7 cellular contexts compared by ENCODE assay signal in genomic region chr1:8858888-8859706, GRCh38. TPM values are rescaled to one million over a fixed set of nuclear protein-coding genes. Genes with fewer than 3 reads are reported as not detected.
DNase-seq lines count a peak whose midpoint lies in the region; ATAC-seq, FAIRE-seq and TF ChIP-seq lines count a peak whose summit lies in the region.

No MANE protein-coding gene starts in this region.

- TF ChIP-seq CTCF in bronchial epithelial cell (IDR thresholded peaks at IDR 0.05; ENCODE audit: insufficient read depth, low read length, severe bottlenecking) (peak; percentile 55), HepG2 (CRISPR knock-in tag; IDR thresholded peaks at IDR 0.05) (peak; percentile 69), tibial artery (IDR thresholded peaks at IDR 0.05) (peak; percentile 70 to 72)

- TF ChIP-seq RAD21 in HepG2 (CRISPR knock-in tag; IDR thresholded peaks at IDR 0.05): no peak

- 85% methylated on average over 12 of the region's 12 CpGs for WGBS in HepG2 (ENCODE audit: low lambda C conversion rate)

- CTCF ChIA-PET in HepG2 (lab: Yijun Ruan, JAX; ENCODE audit: low intra/inter-chr PET ratio, low total read pairs): no interaction called here

- TF ChIP-seq POLR2A in HepG2 (IDR thresholded peaks at IDR 0.05; ENCODE audit: insufficient read depth in 1 of 2, low read depth in 2 of 2, low read length in 2 of 2): peak; percentile 33 to 64; a peak in 3 of 4 replicates

- H3K4me3 ChIP-seq in Karpas-422 (ENCODE audit: low read length): no peak overlapping the region
- no peak overlapping the region for H3K4me3 ChIP-seq in bronchial epithelial cell (ENCODE audit: low read depth, low read length)
- no peak overlapping the region for H3K4me3 ChIP-seq in HepG2 (replicated peaks in 1 of 3; ENCODE audit: insufficient read depth in 1 of 3, low read depth in 2 of 3, low read length in 3 of 3)
- H3K4me3 ChIP-seq in tibial artery: no peak overlapping the region

- H2AFZ ChIP-seq in Karpas-422 (ENCODE audit: low read length) (no peak overlapping the region), HepG2 (ENCODE audit: low read length) (no peak overlapping the region)

- in situ Hi-C loops in HepG2 (cut with HindIII; ENCODE audit: extremely low pct_ligation_motif_present, low pct_unique_long_range_greater_than_20kb): no loop called here

- intact Hi-C loops in HepG2 (cut with micrococcal nuclease; ENCODE audit: unreplicated experiment) (loop anchor here (2.0 to 5.0 kb wide), 2 partner anchors 42 to 130 kb away; partner anchors contain the start of gene RERE), tibial artery (cut with DNase I; ENCODE audit: low total_unique reads) (loop anchor here (2.0 to 5.0 kb wide), 2 partner anchors 58 to 130 kb away; no protein-coding TSS in a partner anchor)

- H3K27ac ChIP-seq in Karpas-422 (ENCODE audit: low read length) (no peak overlapping the region), HepG2 (ENCODE audit: extremely low read length, insufficient read depth, low read length) (peak overlapping the region; percentile 75), tibial artery (peak overlapping the region; percentile 29 to 55)

- BruUV-seq in HepG2 (replicated peaks; lab: Mats Ljungman, UMichigan): no TSS peak

- H3K9ac ChIP-seq in Karpas-422 (ENCODE audit: low read length) (no peak overlapping the region), HepG2 (ENCODE audit: insufficient read depth, low read depth, low read length) (no peak overlapping the region)

- peaks cover 52% of the 10 kb centered on the region for H3K36me3 ChIP-seq in Karpas-422 (ENCODE audit: insufficient read depth, low read length)
- peaks cover 35% of the 10 kb centered on the region for H3K36me3 ChIP-seq in bronchial epithelial cell (ENCODE audit: control insufficient read depth, insufficient read depth, low read length)
- peaks cover 24 to 41% of the 10 kb centered on the region in 2 experiments for H3K36me3 ChIP-seq in HepG2 (replicated peaks in 1 of 2; ENCODE audit: control insufficient read depth in 1 of 2, insufficient read depth in 2 of 2, low read length in 2 of 2)
- peaks cover 53 to 89% (median 59%) of the 10 kb centered on the region in 3 donors for H3K36me3 ChIP-seq in tibial artery

- H4K20me1 ChIP-seq in Karpas-422 (ENCODE audit: insufficient read depth, low read depth, low read length): peaks cover 53% of the 10 kb centered on the region
- peaks cover 59% of the 10 kb centered on the region for H4K20me1 ChIP-seq in HepG2 (ENCODE audit: insufficient read depth, low read length)

- H3K9me3 ChIP-seq in Karpas-422 (ENCODE audit: low read length): no peaks in the 10 kb centered on the region
- no peaks in the 10 kb centered on the region for H3K9me3 ChIP-seq in HepG2 (ENCODE audit: low read length)
- H3K9me3 ChIP-seq in tibial artery: no peaks in the 10 kb centered on the region

- POLR2A ChIA-PET in HepG2 (lab: Yijun Ruan, JAX): interaction anchor here (1.4 to 13.6 kb wide), 5 partner anchors 10 to 43 kb away, joined by 4 to 116 read pairs (median 19); partner anchors contain the start of gene ENO1

- TF ChIP-seq EP300 in HepG2 (IDR thresholded peaks at IDR 0.05; ENCODE audit: low read depth in 2 of 2, low read length in 2 of 2) (no peak), HepG2 (CRISPR knock-in tag; IDR thresholded peaks at IDR 0.05; ENCODE audit: borderline replicate concordance) (no peak)

- DNase-seq in EL (peak; percentile 67), Karpas-422 (peak; percentile 87), SW480 (ENCODE audit: low spot score) (peak; percentile 43), bronchial epithelial cell (ENCODE audit: low read depth) (peak; percentile 50), HepG2 (ENCODE audit: low spot score) (peak; percentile 60), tibial artery (peak in 1 of 2 donors; percentile 41), A172 (ENCODE audit: low spot score) (no peak)

- H3K79me2 ChIP-seq in Karpas-422 (ENCODE audit: low read length) (no peaks in the 10 kb centered on the region), HepG2 (ENCODE audit: insufficient read depth, low read length) (no peaks in the 10 kb centered on the region)

- H3K4me2 ChIP-seq in Karpas-422 (ENCODE audit: low read depth, low read length, poor library complexity, severe bottlenecking) (no peak overlapping the region), HepG2 (ENCODE audit: low read depth, low read length) (0 out of 2 replicates have a peak overlapping the region, but pooled peaks have one; percentile 18)

- FAIRE-seq in bronchial epithelial cell (lab: Jason Lieb, UNC) (no peak), HepG2 (lab: Jason Lieb, UNC) (peak; percentile 60)

- no peaks in the 10 kb centered on the region for H3K9me2 ChIP-seq in Karpas-422 (replicated peaks; ENCODE audit: insufficient read depth, low read length)

- H3K27me3 ChIP-seq in Karpas-422 (ENCODE audit: low read length) (no peaks in the 10 kb centered on the region), bronchial epithelial cell (ENCODE audit: control insufficient read depth, insufficient read depth, low read length) (no peaks in the 10 kb centered on the region), HepG2 (ENCODE audit: control insufficient read depth in 1 of 2, insufficient read depth in 2 of 2, low read length in 2 of 2) (no peaks in the 10 kb centered on the region), tibial artery (no peaks in the 10 kb centered on the region)

- peak; percentile 3 for ATAC-seq in HepG2

- H3K4me1 ChIP-seq in Karpas-422 (ENCODE audit: low read length): peaks cover 7% of the 10 kb centered on the region
- peaks cover 99% of the 10 kb centered on the region for H3K4me1 ChIP-seq in HepG2 (ENCODE audit: insufficient read depth, low read length)
- H3K4me1 ChIP-seq in tibial artery: peaks cover 0 to 31% (median 16%) of the 10 kb centered on the region in 4 donors

TF ChIP-seq in HepG2, 621 proteins besides CTCF, POLR2A, EP300 and RAD21 (continues in another document):
- TF ChIP-seq RBFOX2 (IDR thresholded peaks at IDR 0.05; ENCODE audit: low read depth, low read length): peak; percentile 67
- 0 out of 2 replicates have a peak, but pooled peaks have one; percentile 32 for TF ChIP-seq ZNF737 (CRISPR knock-in tag; IDR thresholded peaks at IDR 0.05; ENCODE audit: borderline replicate concordance)
- TF ChIP-seq ZNF558 (CRISPR knock-in tag; IDR thresholded peaks at IDR 0.05; ENCODE audit: borderline replicate concordance): 0 out of 2 replicates have a peak, but pooled peaks have one; percentile 56

RNA-seq across cellular contexts. Expression of gene ENO1, which starts 19.4 kb away (rescaled TPM):
- total RNA-seq in Karpas-422 (2014; rRNA removed; shearing (Covaris generic); ENCODE audit: low replicate concordance): 1,044 and 1,347 TPM in 2 replicates
- total RNA-seq in bronchial epithelial cell (981 and 1,539 TPM in 2 replicates), HepG2 (2016; rRNA removed; fragmentation: Illumina TruSeq; extraction: Trizol) (1,559 and 2,216 TPM in 2 replicates)
- total RNA-seq in HepG2 (2016; cell fraction: cytosol; rRNA removed; fragmentation: Illumina TruSeq; extraction: Trizol; ENCODE audit: low read depth): 233 and 251 TPM in 2 replicates
- total RNA-seq in HepG2 (2016; cell fraction: insoluble cytoplasmic fraction; rRNA removed; fragmentation: Illumina TruSeq; extraction: Trizol): 1,559 and 2,270 TPM in 2 replicates
- total RNA-seq in HepG2 (2016; cell fraction: membrane; rRNA removed; fragmentation: Illumina TruSeq; extraction: Trizol): 352 and 366 TPM in 2 replicates
- total RNA-seq in HepG2 (2016; cell fraction: nucleus; rRNA removed; fragmentation: Illumina TruSeq; extraction: Trizol): 647 and 688 TPM in 2 replicates
- polyA plus RNA-seq in HepG2 (2011; rRNA removed): 2,835 and 3,103 TPM in 2 replicates
- 2,814 and 3,536 TPM in 2 replicates for polyA plus RNA-seq in HepG2 (2011; cell fraction: cytosol; rRNA removed)
- polyA plus RNA-seq in HepG2 (2011; cell fraction: nucleus; rRNA removed): 1,312 and 1,364 TPM in 2 replicates
- 2,599 and 3,087 TPM in 2 replicates for polyA plus RNA-seq in HepG2 (2012)
- polyA plus RNA-seq in HepG2 (2016; cell fraction: cytosol; fragmentation: Illumina TruSeq; extraction: Trizol; ENCODE audit: low read depth): 244 and 257 TPM in 2 replicates
- 2,184 and 2,214 TPM in 2 replicates for polyA plus RNA-seq in HepG2 (2016; cell fraction: insoluble cytoplasmic fraction; fragmentation: Illumina TruSeq; extraction: Trizol; ENCODE audit: low read depth)
- polyA plus RNA-seq in HepG2 (2016; cell fraction: membrane; fragmentation: Illumina TruSeq; extraction: Trizol; ENCODE audit: low read depth): 258 and 284 TPM in 2 replicates
- polyA plus RNA-seq in HepG2 (2016; cell fraction: nucleus; fragmentation: Illumina TruSeq; extraction: Trizol; ENCODE audit: insufficient read depth, low read depth): 796 and 841 TPM in 2 replicates
- polyA minus RNA-seq in HepG2 (2011; rRNA and poly(A)+ RNA removed; ENCODE audit: low replicate concordance): 4,265 and 4,548 TPM in 2 replicates
- 2,231 and 2,479 TPM in 2 replicates for polyA minus RNA-seq in HepG2 (2011; cell fraction: cytosol; rRNA and poly(A)+ RNA removed)
- 525 and 715 TPM in 2 replicates for polyA minus RNA-seq in HepG2 (2011; cell fraction: nucleus; rRNA and poly(A)+ RNA removed)
- total RNA-seq in A172 (2014; rRNA removed; shearing (Covaris generic)): 1,393 and 1,401 TPM in 2 replicates

RNA-seq across cellular contexts. Expression of gene RERE, which starts 41.7 kb away (rescaled TPM):
- 55.2 and 79.9 TPM in 2 replicates for total RNA-seq in Karpas-422 (2014; rRNA removed; shearing (Covaris generic); ENCODE audit: low replicate concordance)
- total RNA-seq in bronchial epithelial cell (19.2 and 22.7 TPM in 2 replicates), HepG2 (2016; rRNA removed; fragmentation: Illumina TruSeq; extraction: Trizol) (18.6 and 21.9 TPM in 2 replicates)
- total RNA-seq in HepG2 (2016; cell fraction: cytosol; rRNA removed; fragmentation: Illumina TruSeq; extraction: Trizol; ENCODE audit: low read depth): 254 and 312 TPM in 2 replicates
- total RNA-seq in HepG2 (2016; cell fraction: insoluble cytoplasmic fraction; rRNA removed; fragmentation: Illumina TruSeq; extraction: Trizol): 13.9 and 17.5 TPM in 2 replicates
- total RNA-seq in HepG2 (2016; cell fraction: membrane; rRNA removed; fragmentation: Illumina TruSeq; extraction: Trizol): 58.9 and 60.2 TPM in 2 replicates
- 39.1 and 43.0 TPM in 2 replicates for total RNA-seq in HepG2 (2016; cell fraction: nucleus; rRNA removed; fragmentation: Illumina TruSeq; extraction: Trizol)
- polyA plus RNA-seq in HepG2 (2011; rRNA removed): 15.9 and 18.3 TPM in 2 replicates
- polyA plus RNA-seq in HepG2 (2011; cell fraction: cytosol; rRNA removed): 7.2 and 7.4 TPM in 2 replicates
- polyA plus RNA-seq in HepG2 (2011; cell fraction: nucleus; rRNA removed): 66.9 and 79.6 TPM in 2 replicates
- polyA plus RNA-seq in HepG2 (2012): 42.4 and 45.9 TPM in 2 replicates
- 1.7 and 2.2 TPM in 2 replicates for polyA plus RNA-seq in HepG2 (2016; cell fraction: cytosol; fragmentation: Illumina TruSeq; extraction: Trizol; ENCODE audit: low read depth)
- polyA plus RNA-seq in HepG2 (2016; cell fraction: insoluble cytoplasmic fraction; fragmentation: Illumina TruSeq; extraction: Trizol; ENCODE audit: low read depth): 11.9 and 19.5 TPM in 2 replicates
- 5.0 and 7.3 TPM in 2 replicates for polyA plus RNA-seq in HepG2 (2016; cell fraction: membrane; fragmentation: Illumina TruSeq; extraction: Trizol; ENCODE audit: low read depth)
- polyA plus RNA-seq in HepG2 (2016; cell fraction: nucleus; fragmentation: Illumina TruSeq; extraction: Trizol; ENCODE audit: insufficient read depth, low read depth): 58.3 and 59.3 TPM in 2 replicates
- 39.2 and 98.5 TPM in 2 replicates for polyA minus RNA-seq in HepG2 (2011; rRNA and poly(A)+ RNA removed; ENCODE audit: low replicate concordance)
- polyA minus RNA-seq in HepG2 (2011; cell fraction: cytosol; rRNA and poly(A)+ RNA removed): 79.8 and 99.4 TPM in 2 replicates
- polyA minus RNA-seq in HepG2 (2011; cell fraction: nucleus; rRNA and poly(A)+ RNA removed): 178 and 188 TPM in 2 replicates
- total RNA-seq in A172 (2014; rRNA removed; shearing (Covaris generic)): 7.0 and 24.3 TPM in 2 replicates
